Comparison of ENCODE assay signal across 8 cellular contexts in the genomic region with DNA sequence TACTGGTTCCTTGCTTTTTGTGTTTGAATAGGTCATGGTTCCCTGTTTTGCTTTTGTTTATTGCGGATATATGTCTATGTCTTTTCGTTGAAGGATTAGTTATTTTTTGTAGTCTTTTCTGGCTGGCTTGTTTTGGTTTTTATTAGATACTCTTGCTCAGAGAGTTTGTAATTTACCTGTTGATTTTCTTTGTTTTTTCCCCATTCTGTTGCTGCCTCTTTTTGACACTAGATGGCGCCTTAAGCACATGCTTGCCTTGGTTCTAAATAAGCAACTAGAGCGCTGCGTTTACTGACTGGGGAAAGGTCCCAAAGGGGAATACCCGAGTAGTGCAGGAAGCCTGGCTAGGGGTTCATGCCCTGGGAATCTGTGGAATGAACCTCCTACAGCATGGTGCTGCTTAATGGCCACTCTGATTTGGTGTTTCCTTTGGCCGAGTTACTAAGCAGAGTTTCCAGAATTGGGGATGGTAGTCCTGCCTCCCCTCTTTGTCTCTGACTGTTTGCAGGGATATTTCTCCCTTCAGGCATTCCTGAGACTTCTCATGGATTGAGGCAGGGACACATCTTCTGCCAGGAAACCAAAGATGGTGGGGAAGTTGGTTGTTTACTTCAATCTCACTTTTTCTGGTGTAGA.
A peak's percentile ranks its signal among the peaks of the same experiment; 100 is the strongest.
DNase-seq lines count a peak whose midpoint lies in the region; ATAC-seq and TF ChIP-seq lines count a peak whose summit lies in the region.

No MANE protein-coding gene starts in this region.

- H3K4me1 ChIP-seq in OCI-LY3 (ENCODE audit: low read length) (no peaks in the 10 kb centered on the region), foreskin keratinocyte (no peaks in the 10 kb centered on the region)

- H3K27ac ChIP-seq in OCI-LY3 (ENCODE audit: low read length) (no peak overlapping the region), foreskin keratinocyte (no peak overlapping the region)

- H4K20me1 ChIP-seq in OCI-LY3 (ENCODE audit: insufficient read depth, low read length), result no peaks in the 10 kb centered on the region

- TF ChIP-seq CTCF in GM13976 (IDR thresholded peaks at IDR 0.05; ENCODE audit: borderline replicate concordance, control extremely low read depth, extremely low read depth, insufficient read depth, missing control alignments) (peak; percentile 4), OCI-LY3 (IDR thresholded peaks at IDR 0.05; ENCODE audit: low read depth, low read length) (peak; percentile 61), foreskin keratinocyte (conservative IDR thresholded peaks at IDR 0.05) (peak; percentile 85)

- DNase-seq in AML-193 (lab: John Stamatoyannopoulos, UW) (peak; percentile 9 to 34), GM13976 (ENCODE audit: low spot score) (no peak), foreskin keratinocyte (peak; percentile 25 to 44), superior temporal gyrus (ENCODE audit: extremely low spot score) (no peak)

- in situ Hi-C loops in GM13976 (cut with MboI; ENCODE audit: low sequenced_read_pairs, unreplicated experiment), result no loop called here

- no peaks in the 10 kb centered on the region for H3K79me2 ChIP-seq in OCI-LY3 (ENCODE audit: low read length)

- peaks cover 5% of the 10 kb centered on the region; the same call in 1 of the 2 replicates for H3K9me3 ChIP-seq in OCI-LY3 (ENCODE audit: insufficient read depth, low read length)

- H3K4me3 ChIP-seq in OCI-LY3 (ENCODE audit: low read length), result no peak overlapping the region

- no peaks in the 10 kb centered on the region for H3K27me3 ChIP-seq in OCI-LY3 (ENCODE audit: low read depth, low read length)
- peaks cover 17% of the 10 kb centered on the region for H3K27me3 ChIP-seq in foreskin keratinocyte

- H3K4me2 ChIP-seq in OCI-LY3 (ENCODE audit: low read length), result no peak overlapping the region

- no peak overlapping the region for H2AFZ ChIP-seq in OCI-LY3 (ENCODE audit: low read depth, low read length)

- H3K36me3 ChIP-seq in OCI-LY3 (replicated peaks; ENCODE audit: low read depth, low read length), result no peaks in the 10 kb centered on the region

- no peak overlapping the region for H3K9ac ChIP-seq in OCI-LY3 (ENCODE audit: low read length)

- ATAC-seq in foreskin keratinocyte, result no peak
- no peak for ATAC-seq in HG03571 (IDR thresholded peaks at IDR 0.05; ENCODE audit: unreplicated experiment)
- ATAC-seq in GM21737 (IDR thresholded peaks at IDR 0.05; ENCODE audit: unreplicated experiment), result no peak
- ATAC-seq in GM18861 (IDR thresholded peaks at IDR 0.05; ENCODE audit: unreplicated experiment), result no peak

Comparison
In these comparisons a context has a peak if more than half of its experiments do, and no peak if none do; other contexts are left out.
1. DNase-seq: peak in AML-193 (2 of 2) and foreskin keratinocyte (2 of 2); none in GM13976 (single experiment) and superior temporal gyrus (single experiment).
2. CTCF ChIP-seq: peak in every context shown above with its lines; median percentile 85 in foreskin keratinocyte; 61 in OCI-LY3; 4 in GM13976.